26 cellular contexts compared by ENCODE assay signal in genomic region chr15:27769652-27770051, GRCh38.
"Had no signal": no experiment of that assay in that cellular context is flagged by ENCODE, and none has a peak within 500 bp of the region (broad histone marks: within the 10 kb centered on the region; RNA-seq: fewer than 3 reads in every experiment).

No MANE protein-coding gene starts in this region.

- H3K4me3 ChIP-seq: left lung, lower lobe of right lung, neural progenitor cell, ovary, skin epidermis, stomach, tibial artery, vagina had no signal

- H3K27me3 ChIP-seq: left lung, neural progenitor cell, ovary, stomach, tibial artery, vagina had no signal

- H3K36me3 Mint-ChIP-seq: neural progenitor cell; stimulated activated naive B cell treated with anti-CD40 and anti-IgM and Interleukin-4, amounts not matched to agents 10 μg/mL and 1 μg/mL and 100 μg/mL, for 72 hours; type B pancreatic cell had no signal

- H3K9me3 ChIP-seq: lower lobe of right lung, thoracic aorta, tibial artery, vagina had no signal

- H3K27ac ChIP-seq: left lung, lower lobe of right lung, neural progenitor cell, ovary, skin epidermis, stomach, thoracic aorta, tibial artery, vagina had no signal

- H3K27ac Mint-ChIP-seq: immature natural killer cell; naive thymus-derived CD8-positive, alpha-beta T cell; nephron; neural progenitor cell; progenitor cell of endocrine pancreas; stimulated activated naive B cell treated with anti-CD40 and anti-IgM and Interleukin-4, amounts not matched to agents 10 μg/mL and 1 μg/mL and 100 μg/mL, for 72 hours; type B pancreatic cell had no signal

- H3K4me1 ChIP-seq: left lung, lower lobe of right lung, neural progenitor cell, stomach, tibial artery, vagina had no signal

- H3K4me3 Mint-ChIP-seq: immature natural killer cell; naive thymus-derived CD8-positive, alpha-beta T cell; nephron; neural progenitor cell; stimulated activated naive B cell treated with anti-CD40 and anti-IgM and Interleukin-4, amounts not matched to agents 10 μg/mL and 1 μg/mL and 100 μg/mL, for 72 hours; type B pancreatic cell had no signal

- H3K36me3 ChIP-seq: left lung, lower lobe of right lung, neural progenitor cell, ovary, stomach, thoracic aorta, tibial artery, vagina had no signal

- H3K27me3 Mint-ChIP-seq: progenitor cell of endocrine pancreas; stimulated activated naive B cell treated with anti-CD40 and anti-IgM and Interleukin-4, amounts not matched to agents 10 μg/mL and 1 μg/mL and 100 μg/mL, for 72 hours; type B pancreatic cell had no signal

- H3K4me1 Mint-ChIP-seq: immature natural killer cell; stimulated activated naive B cell treated with anti-CD40 and anti-IgM and Interleukin-4, amounts not matched to agents 10 μg/mL and 1 μg/mL and 100 μg/mL, for 72 hours had no signal

- H3K9me3 Mint-ChIP-seq: type B pancreatic cell had no signal

- DNase-seq: immature natural killer cell; kidney; left colon; left lung; lower lobe of right lung; mammary epithelial cell; mesenchymal stem cell; naive thymus-derived CD8-positive, alpha-beta T cell; ovary; right cardiac atrium; stimulated activated CD4-positive, alpha-beta T cell treated with anti-CD3 and anti-CD28 coated beads, Interleukin-12 subunit alpha, Interleukin-12 subunit beta, amount 100 ng/mL, for 4 hours; stimulated activated CD4-positive, alpha-beta T cell treated with anti-CD3 and anti-CD28 coated beads, Interleukin-15, amount 100 ng/mL, for 24 hours; stimulated activated CD4-positive, alpha-beta T cell treated with anti-CD3 and anti-CD28 coated beads, Interleukin-2, amount 100 ng/mL, for 24 hours; stimulated activated CD4-positive, alpha-beta T cell treated with anti-CD3 and anti-CD28 coated beads, Interleukin-4, amount 100 ng/mL, for 1 hour; stimulated activated naive B cell treated with anti-CD40 and anti-IgM and Interleukin-4, amounts not matched to agents 10 μg/mL and 1 μg/mL and 100 μg/mL, for 72 hours; stimulated activated naive CD8-positive, alpha-beta T cell treated with anti-CD3 and anti-CD28 coated beads, Interleukin-15, Interleukin-2, amounts not matched to agents 100 U/mL and 50 U/mL, for 24 hours; stomach; tibial artery had no signal

- ATAC-seq: left colon; left lung; naive thymus-derived CD8-positive, alpha-beta T cell; sciatic nerve; stimulated activated naive B cell treated with anti-CD40 and anti-IgM and Interleukin-4, amounts not matched to agents 10 μg/mL and 1 μg/mL and 100 μg/mL, for 72 hours; stimulated activated naive CD8-positive, alpha-beta T cell treated with anti-CD3 and anti-CD28 coated beads, Interleukin-15, Interleukin-2, amounts not matched to agents 100 U/mL and 50 U/mL, for 24 hours had no signal

- H3K4me2 ChIP-seq: neural progenitor cell had no signal
